9 cellular contexts compared by ENCODE assay signal in genomic region chr10:102398172-102399020, GRCh38. TPM values are rescaled to one million over a fixed set of nuclear protein-coding genes. Genes with fewer than 3 reads are reported as not detected.
DNase-seq lines count a peak whose midpoint lies in the region; ATAC-seq, FAIRE-seq and TF ChIP-seq lines count a peak whose summit lies in the region.
"Had no signal": no experiment of that assay in that cellular context is flagged by ENCODE, and none has a peak within 500 bp of the region (broad histone marks: within the 10 kb centered on the region; RNA-seq: fewer than 3 reads in every experiment).

No MANE protein-coding gene starts in this region.

- FAIRE-seq in H54 (lab: Jason Lieb, UNC), result no peak

- peaks cover 42% of the 10 kb centered on the region for H3K4me1 Mint-ChIP-seq in activated naive CD4-positive, alpha-beta T cell treated with anti-CD3 and anti-CD28 coated beads, Interleukin-2, amount 10 ng/mL, durations not matched to agents 7 days and 5 days
- peaks cover 46% of the 10 kb centered on the region for H3K4me1 Mint-ChIP-seq in activated T-helper 1 cell treated with anti-CD3 and anti-CD28 coated beads, Interleukin-12 subunit alpha, Interleukin-12 subunit beta, Interleukin-2, Interleukin-4 antibody, amounts not matched to agents 30 ng/mL and 10 ng/mL and 1 ng/mL, durations not matched to agents 14 hours and 24 hours and 36 hours (ENCODE audit: low read depth)
- peaks cover 21% of the 10 kb centered on the region for H3K4me1 Mint-ChIP-seq in mesothelial cell of epicardium

- H3K27ac Mint-ChIP-seq in activated naive CD4-positive, alpha-beta T cell treated with anti-CD3 and anti-CD28 coated beads, Interleukin-2, amount 10 ng/mL, durations not matched to agents 7 days and 5 days, result peak overlapping the region; percentile 70
- peak overlapping the region; percentile 63 for H3K27ac Mint-ChIP-seq in activated T-helper 1 cell treated with anti-CD3 and anti-CD28 coated beads, Interleukin-12 subunit alpha, Interleukin-12 subunit beta, Interleukin-2, Interleukin-4 antibody, amounts not matched to agents 30 ng/mL and 10 ng/mL and 1 ng/mL, durations not matched to agents 14 hours and 24 hours and 36 hours
- H3K27ac Mint-ChIP-seq in mesothelial cell of epicardium, result peak overlapping the region; percentile 75

- no peak for TF ChIP-seq EP300 in upper lobe of left lung (IDR thresholded peaks at IDR 0.05)

- H3K9me3 Mint-ChIP-seq in activated naive CD4-positive, alpha-beta T cell treated with anti-CD3 and anti-CD28 coated beads, Interleukin-2, amount 10 ng/mL, durations not matched to agents 7 days and 5 days, result no peaks in the 10 kb centered on the region
- no peaks in the 10 kb centered on the region for H3K9me3 Mint-ChIP-seq in activated T-helper 1 cell treated with anti-CD3 and anti-CD28 coated beads, Interleukin-12 subunit alpha, Interleukin-12 subunit beta, Interleukin-2, Interleukin-4 antibody, amounts not matched to agents 30 ng/mL and 10 ng/mL and 1 ng/mL, durations not matched to agents 14 hours and 24 hours and 36 hours
- H3K9me3 Mint-ChIP-seq in mesothelial cell of epicardium, result no peaks in the 10 kb centered on the region

- ATAC-seq in upper lobe of left lung (ENCODE audit: low FRiP score in 2 of 2), result no peak
- no peak for ATAC-seq in esophagus mucosa

- peaks cover 10 to 56% (median 47%) of the 10 kb centered on the region in 4 donors for H3K36me3 ChIP-seq in upper lobe of left lung

- H3K4me1 ChIP-seq in upper lobe of left lung, result peaks cover 39 to 61% (median 42%) of the 10 kb centered on the region in 4 donors

- peak overlapping the region; percentile 69 to 90 (median 79) for H3K27ac ChIP-seq in upper lobe of left lung

- H3K27me3 ChIP-seq in upper lobe of left lung, result no peaks in the 10 kb centered on the region

- H3K9me3 ChIP-seq in upper lobe of left lung, result no peaks in the 10 kb centered on the region

- no peak for DNase-seq in activated naive CD4-positive, alpha-beta T cell treated with anti-CD3 and anti-CD28 coated beads, Interleukin-2, amount 10 ng/mL, durations not matched to agents 7 days and 5 days
- DNase-seq in activated naive CD4-positive, alpha-beta T cell (lab: John Stamatoyannopoulos, UW), result no peak
- no peak for DNase-seq in activated T-helper 1 cell treated with anti-CD3 and anti-CD28 coated beads, Interleukin-12 subunit alpha, Interleukin-12 subunit beta, Interleukin-2, Interleukin-4 antibody, amounts not matched to agents 30 ng/mL and 10 ng/mL and 1 ng/mL, durations not matched to agents 14 hours and 24 hours and 36 hours (ENCODE audit: low spot score)
- DNase-seq in mesothelial cell of epicardium (ENCODE audit: low spot score in 2 of 2, unreplicated experiment in 2 of 2) (no peak), upper lobe of left lung (peak in 1 of 2 donors; percentile 52), H54 (ENCODE audit: insufficient read length, low spot score) (no peak), NCI-H146 (lab: John Stamatoyannopoulos, UW) (no peak)
- DNase-seq: NCI-H1417 treated with DMSO at 0.1 percent for 48 hours had no signal

- 87 to 89% methylated on average over 21 of the region's 21 CpGs for WGBS in upper lobe of left lung, 2 donors

- no peak for TF ChIP-seq CTCF in mesothelial cell of epicardium (IDR thresholded peaks at IDR 0.05; ENCODE audit: unreplicated experiment)
- no peak for TF ChIP-seq CTCF in upper lobe of left lung (IDR thresholded peaks at IDR 0.05)

- peak overlapping the region; percentile 60 for H3K4me3 Mint-ChIP-seq in activated naive CD4-positive, alpha-beta T cell treated with anti-CD3 and anti-CD28 coated beads, Interleukin-2, amount 10 ng/mL, durations not matched to agents 7 days and 5 days
- peak overlapping the region; percentile 90 for H3K4me3 Mint-ChIP-seq in activated T-helper 1 cell treated with anti-CD3 and anti-CD28 coated beads, Interleukin-12 subunit alpha, Interleukin-12 subunit beta, Interleukin-2, Interleukin-4 antibody, amounts not matched to agents 30 ng/mL and 10 ng/mL and 1 ng/mL, durations not matched to agents 14 hours and 24 hours and 36 hours
- H3K4me3 Mint-ChIP-seq in mesothelial cell of epicardium, result peak overlapping the region; percentile 62

- CTCF ChIA-PET in activated naive CD4-positive, alpha-beta T cell treated with anti-CD3 and anti-CD28 coated beads, Interleukin-2, amount 10 ng/mL, durations not matched to agents 7 days and 5 days (lab: Charles Lee), result interaction anchor here (0.7 to 13.7 kb wide), 16 partner anchors 7 to 229 kb away, joined by 3 to 174 read pairs (median 4); partner anchors contain the start of genes ELOVL3 and FBXL15

- H3K4me3 ChIP-seq in upper lobe of left lung, result peak overlapping the region in 2 of 4 donors; percentile 56 to 72

- peaks cover 46% of the 10 kb centered on the region for H3K36me3 Mint-ChIP-seq in activated naive CD4-positive, alpha-beta T cell treated with anti-CD3 and anti-CD28 coated beads, Interleukin-2, amount 10 ng/mL, durations not matched to agents 7 days and 5 days
- H3K36me3 Mint-ChIP-seq in activated T-helper 1 cell treated with anti-CD3 and anti-CD28 coated beads, Interleukin-12 subunit alpha, Interleukin-12 subunit beta, Interleukin-2, Interleukin-4 antibody, amounts not matched to agents 30 ng/mL and 10 ng/mL and 1 ng/mL, durations not matched to agents 14 hours and 24 hours and 36 hours (ENCODE audit: low read depth), result peaks cover 48% of the 10 kb centered on the region
- peaks cover 1% of the 10 kb centered on the region for H3K36me3 Mint-ChIP-seq in mesothelial cell of epicardium

- TF ChIP-seq POLR2A in upper lobe of left lung (IDR thresholded peaks at IDR 0.05), result no peak
- TF ChIP-seq POLR2A in H54 (IDR thresholded peaks at IDR 0.05; ENCODE audit: low read depth, low read length), result no peak

- no peaks in the 10 kb centered on the region for H3K27me3 Mint-ChIP-seq in activated naive CD4-positive, alpha-beta T cell treated with anti-CD3 and anti-CD28 coated beads, Interleukin-2, amount 10 ng/mL, durations not matched to agents 7 days and 5 days
- no peaks in the 10 kb centered on the region for H3K27me3 Mint-ChIP-seq in activated T-helper 1 cell treated with anti-CD3 and anti-CD28 coated beads, Interleukin-12 subunit alpha, Interleukin-12 subunit beta, Interleukin-2, Interleukin-4 antibody, amounts not matched to agents 30 ng/mL and 10 ng/mL and 1 ng/mL, durations not matched to agents 14 hours and 24 hours and 36 hours (ENCODE audit: insufficient read depth)
- H3K27me3 Mint-ChIP-seq in mesothelial cell of epicardium (ENCODE audit: low read depth), result no peaks in the 10 kb centered on the region

- intact Hi-C loops in activated T-helper 1 cell treated with anti-CD3 and anti-CD28 coated beads, Interleukin-12 subunit alpha, Interleukin-12 subunit beta, Interleukin-2, Interleukin-4 antibody, amounts not matched to agents 30 ng/mL and 10 ng/mL and 1 ng/mL, durations not matched to agents 14 hours and 24 hours and 36 hours (cut with micrococcal nuclease), result loop anchor here (1.0 to 10.0 kb wide), 7 partner anchors 23 to 796 kb away; partner anchors contain the start of genes ELOVL3, NT5C2 and OGA

RNA-seq across cellular contexts. Expression of gene NFKB2, which starts 2.9 kb away (rescaled TPM):
- 307 and 322 TPM in 2 replicates for total RNA-seq in activated T-helper 1 cell treated with anti-CD3 and anti-CD28 coated beads, Interleukin-12 subunit alpha, Interleukin-12 subunit beta, Interleukin-2, Interleukin-4 antibody, amounts not matched to agents 30 ng/mL and 10 ng/mL and 1 ng/mL, durations not matched to agents 14 hours and 24 hours and 36 hours
- total RNA-seq in mesothelial cell of epicardium, result 51.7 to 56.6 TPM (median 55.8 TPM) in 3 replicates
- total RNA-seq in upper lobe of left lung, result 10 to 100 TPM; 31.2 to 67.6 (median 41.2) TPM
- 10.3 TPM for total RNA-seq in esophagus mucosa

RNA-seq across cellular contexts. Expression of gene PSD, which starts 20.2 kb away (rescaled TPM):
- 9.9 and 10.6 TPM in 2 replicates for total RNA-seq in activated T-helper 1 cell treated with anti-CD3 and anti-CD28 coated beads, Interleukin-12 subunit alpha, Interleukin-12 subunit beta, Interleukin-2, Interleukin-4 antibody, amounts not matched to agents 30 ng/mL and 10 ng/mL and 1 ng/mL, durations not matched to agents 14 hours and 24 hours and 36 hours
- total RNA-seq in mesothelial cell of epicardium (12.4 to 14.3 TPM (median 13.4 TPM) in 3 replicates), upper lobe of left lung (10 to 100 TPM in 2 of 6 donors, 1 to 10 TPM in 4; 1.1 to 28.3 (median 3.5) TPM), esophagus mucosa (2.0 TPM)

RNA-seq across cellular contexts. Expression of gene FBXL15, which starts 22.2 kb away (rescaled TPM):
- 14.5 and 18.5 TPM in 2 replicates for total RNA-seq in activated T-helper 1 cell treated with anti-CD3 and anti-CD28 coated beads, Interleukin-12 subunit alpha, Interleukin-12 subunit beta, Interleukin-2, Interleukin-4 antibody, amounts not matched to agents 30 ng/mL and 10 ng/mL and 1 ng/mL, durations not matched to agents 14 hours and 24 hours and 36 hours
- 9.4 to 11.7 TPM (median 10.1 TPM) in 3 replicates for total RNA-seq in mesothelial cell of epicardium
- 10 to 100 TPM; 18.5 to 70.2 (median 26.8) TPM for total RNA-seq in upper lobe of left lung
- total RNA-seq in esophagus mucosa, result 9.4 TPM

RNA-seq across cellular contexts. Expression of gene CUEDC2, which starts 34.0 kb away (rescaled TPM):
- 59.0 and 59.4 TPM in 2 replicates for total RNA-seq in activated T-helper 1 cell treated with anti-CD3 and anti-CD28 coated beads, Interleukin-12 subunit alpha, Interleukin-12 subunit beta, Interleukin-2, Interleukin-4 antibody, amounts not matched to agents 30 ng/mL and 10 ng/mL and 1 ng/mL, durations not matched to agents 14 hours and 24 hours and 36 hours
- total RNA-seq in mesothelial cell of epicardium, result 75.0 to 80.5 TPM (median 75.6 TPM) in 3 replicates
- total RNA-seq in upper lobe of left lung, result 10 to 100 TPM; 33.1 to 67.1 (median 46.5) TPM
- total RNA-seq in esophagus mucosa, result 23.7 TPM

RNA-seq across cellular contexts. Expression of gene C10orf95, which starts 52.9 kb away (rescaled TPM):
- total RNA-seq in activated T-helper 1 cell treated with anti-CD3 and anti-CD28 coated beads, Interleukin-12 subunit alpha, Interleukin-12 subunit beta, Interleukin-2, Interleukin-4 antibody, amounts not matched to agents 30 ng/mL and 10 ng/mL and 1 ng/mL, durations not matched to agents 14 hours and 24 hours and 36 hours, result 0.29 and 0.37 TPM in 2 replicates
- total RNA-seq in mesothelial cell of epicardium, result not detected in 3 replicates
- total RNA-seq in upper lobe of left lung, result 10 to 100 TPM in 5 of 6 donors, 1 to 10 TPM in 1; 5.9 to 27.5 (median 15.1) TPM
- total RNA-seq in esophagus mucosa, result 1.6 TPM
